11 cellular contexts compared by ENCODE assay signal in the genomic region with DNA sequence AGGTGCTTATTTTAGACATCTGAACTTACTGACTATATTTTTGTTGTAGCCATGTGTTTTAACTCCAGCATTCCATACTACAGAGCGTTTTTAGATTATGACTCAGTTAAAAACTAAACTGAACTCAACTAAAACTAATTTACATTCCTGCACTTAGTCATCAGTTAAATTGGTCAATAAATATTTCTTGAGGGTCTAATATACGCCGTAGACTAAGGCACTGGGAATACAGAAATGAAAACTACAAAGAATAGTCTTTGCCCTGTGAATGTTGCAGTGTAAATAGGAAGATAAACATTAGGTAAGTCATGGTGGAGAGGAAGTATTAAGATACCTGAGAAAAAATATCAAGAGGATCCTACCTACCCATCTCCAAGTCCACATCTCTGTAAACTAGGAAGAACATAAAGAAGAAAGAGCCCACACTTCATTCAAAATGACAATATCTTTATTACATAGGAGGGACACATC. TPM values are rescaled to one million over a fixed set of nuclear protein-coding genes. Genes with fewer than 3 reads are reported as not detected.
DNase-seq lines count a peak whose midpoint lies in the region; ATAC-seq and TF ChIP-seq lines count a peak whose summit lies in the region.
"Had no signal": no experiment of that assay in that cellular context is flagged by ENCODE, and none has a peak within 500 bp of the region (broad histone marks: within the 10 kb centered on the region; RNA-seq: fewer than 3 reads in every experiment).

No MANE protein-coding gene starts in this region.

- no peaks in the 10 kb centered on the region for H3K9me3 Mint-ChIP-seq in GM23338
- no peaks in the 10 kb centered on the region for H3K9me3 Mint-ChIP-seq in activated CD8-positive, alpha-beta memory T cell treated with anti-CD3 and anti-CD28 coated beads, Interleukin-2, amount 10 ng/mL, durations not matched to agents 7 days and 5 days (ENCODE audit: low read depth)

- no peak overlapping the region for H3K4me3 ChIP-seq in RWPE2 (ENCODE audit: severe bottlenecking)
- peak overlapping the region in 2 of 4 experiments; percentile 12 to 15 for H3K4me3 ChIP-seq in fibroblast of lung (replicated peaks in 1 of 4; ENCODE audit: control extremely low read depth in 1 of 4, insufficient read depth in 1 of 4, low read depth in 3 of 4, low read length in 4 of 4)
- H3K4me3 ChIP-seq in rectal smooth muscle tissue (ENCODE audit: low read length) = no peak overlapping the region
- H3K4me3 ChIP-seq in GM23338 = no peak overlapping the region

- no peaks in the 10 kb centered on the region for H3K27me3 Mint-ChIP-seq in GM23338 (ENCODE audit: insufficient read depth, low read depth, poor library complexity)
- no peaks in the 10 kb centered on the region for H3K27me3 Mint-ChIP-seq in activated CD8-positive, alpha-beta memory T cell treated with anti-CD3 and anti-CD28 coated beads, Interleukin-2, amount 10 ng/mL, durations not matched to agents 7 days and 5 days

- H3K36me3 Mint-ChIP-seq in GM23338 (ENCODE audit: low read depth) = no peaks in the 10 kb centered on the region
- peaks cover 21% of the 10 kb centered on the region for H3K36me3 Mint-ChIP-seq in activated CD8-positive, alpha-beta memory T cell treated with anti-CD3 and anti-CD28 coated beads, Interleukin-2, amount 10 ng/mL, durations not matched to agents 7 days and 5 days

- CTCF ChIA-PET in activated CD8-positive, alpha-beta memory T cell treated with anti-CD3 and anti-CD28 coated beads, Interleukin-2, amount 10 ng/mL, durations not matched to agents 7 days and 5 days (lab: Charles Lee) = no interaction called here

- TF ChIP-seq CTCF in RWPE2 (IDR thresholded peaks at IDR 0.05; ENCODE audit: poor library complexity, severe bottlenecking) (no peak), fibroblast of lung (conservative IDR thresholded peaks at IDR 0.05 in 1 of 2, IDR thresholded peaks at IDR 0.05 in 1 of 2; ENCODE audit: low read depth in 1 of 2, low read length in 2 of 2) (no peak), GM23338 (conservative IDR thresholded peaks at IDR 0.05; ENCODE audit: low read depth in 2 of 2) (no peak)

- H3K27ac Mint-ChIP-seq in GM23338 = no peak overlapping the region
- no peak overlapping the region for H3K27ac Mint-ChIP-seq in activated CD8-positive, alpha-beta memory T cell treated with anti-CD3 and anti-CD28 coated beads, Interleukin-2, amount 10 ng/mL, durations not matched to agents 7 days and 5 days

- H3K27ac ChIP-seq in RWPE2 (ENCODE audit: poor library complexity, severe bottlenecking) = peak overlapping the region; percentile 100
- H3K27ac ChIP-seq in fibroblast of lung (ENCODE audit: insufficient read depth, low read length) = peak overlapping the region; percentile 62
- H3K27ac ChIP-seq in rectal smooth muscle tissue (ENCODE audit: low read depth, low read length) = peak overlapping the region; percentile 53
- H3K27ac ChIP-seq in GM23338 (ENCODE audit: low read depth) = no peak overlapping the region

- no peak overlapping the region for H3K4me3 Mint-ChIP-seq in GM23338
- H3K4me3 Mint-ChIP-seq in activated CD8-positive, alpha-beta memory T cell treated with anti-CD3 and anti-CD28 coated beads, Interleukin-2, amount 10 ng/mL, durations not matched to agents 7 days and 5 days = no peak overlapping the region

- H3K36me3 ChIP-seq in RWPE2 (ENCODE audit: low read depth) = peaks cover 25% of the 10 kb centered on the region
- H3K36me3 ChIP-seq in fibroblast of lung (ENCODE audit: control insufficient read depth, insufficient read depth, low read length) = no peaks in the 10 kb centered on the region
- H3K36me3 ChIP-seq in rectal smooth muscle tissue (ENCODE audit: control insufficient read depth, insufficient read depth, low read length) = no peaks in the 10 kb centered on the region
- no peaks in the 10 kb centered on the region for H3K36me3 ChIP-seq in GM23338 (ENCODE audit: insufficient read depth)

- H3K79me2 ChIP-seq in fibroblast of lung (ENCODE audit: control insufficient read depth, insufficient read depth, low read length) = peaks cover 44% of the 10 kb centered on the region
- H3K79me2 ChIP-seq in GM23338 (replicated peaks; ENCODE audit: insufficient read depth) = no peaks in the 10 kb centered on the region

- H3K4me1 ChIP-seq in RWPE2 (ENCODE audit: insufficient read depth, poor library complexity, severe bottlenecking) (peaks cover 80% of the 10 kb centered on the region), fibroblast of lung (ENCODE audit: control insufficient read depth, extremely low read depth, insufficient read depth, low read length) (peaks cover 16% of the 10 kb centered on the region), rectal smooth muscle tissue (ENCODE audit: control insufficient read depth, insufficient read depth, low read length) (peaks cover 53% of the 10 kb centered on the region), GM23338 (ENCODE audit: insufficient read depth) (no peaks in the 10 kb centered on the region)

- DNase-seq in GM03348 (ENCODE audit: low spot score) (peak; percentile 57), RWPE2 (ENCODE audit: low spot score) (no peak), fibroblast of lung (ENCODE audit: low read depth in 2 of 2) (peak; percentile 87 to 89), GM23338 (ENCODE audit: low spot score) (no peak), amygdala (lab: John Stamatoyannopoulos, UW) (no peak), NAMALWA (ENCODE audit: low spot score) (no peak)
- DNase-seq in activated CD8-positive, alpha-beta memory T cell treated with anti-CD3 and anti-CD28 coated beads, Interleukin-2, amount 10 ng/mL, durations not matched to agents 7 days and 5 days = no peak
- DNase-seq: anterior cingulate cortex, Kasumi-1, substantia nigra had no signal

- peak; percentile 44 for ATAC-seq in RWPE2 (ENCODE audit: low read depth)
- ATAC-seq in GM23338 = no peak
- no peak for ATAC-seq in activated CD8-positive, alpha-beta memory T cell treated with anti-CD3 and anti-CD28 coated beads, Interleukin-2, amount 10 ng/mL, durations not matched to agents 7 days and 5 days

- peaks cover 14% of the 10 kb centered on the region for H3K4me1 Mint-ChIP-seq in GM23338
- H3K4me1 Mint-ChIP-seq in activated CD8-positive, alpha-beta memory T cell treated with anti-CD3 and anti-CD28 coated beads, Interleukin-2, amount 10 ng/mL, durations not matched to agents 7 days and 5 days = peaks cover 10% of the 10 kb centered on the region

- H3K27me3 ChIP-seq in RWPE2 (ENCODE audit: insufficient read depth, poor library complexity, severe bottlenecking) (no peaks in the 10 kb centered on the region), fibroblast of lung (ENCODE audit: control insufficient read depth, insufficient read depth, low read length) (no peaks in the 10 kb centered on the region), rectal smooth muscle tissue (ENCODE audit: control insufficient read depth, insufficient read depth, low read length) (no peaks in the 10 kb centered on the region), GM23338 (ENCODE audit: insufficient read depth) (no peaks in the 10 kb centered on the region)

- H2AFZ ChIP-seq in fibroblast of lung (ENCODE audit: low read length) (no peak overlapping the region), GM23338 (no peak overlapping the region)

- H3K9ac ChIP-seq in fibroblast of lung (ENCODE audit: insufficient read depth, low read length) (no peak overlapping the region), rectal smooth muscle tissue (ENCODE audit: low read length) (no peak overlapping the region)

- H3K4me2 ChIP-seq in fibroblast of lung (ENCODE audit: extremely low read depth, insufficient read depth, low read length) (peak overlapping the region; percentile 53), GM23338 (no peak overlapping the region)

- H4K20me1 ChIP-seq in fibroblast of lung (ENCODE audit: control insufficient read depth, extremely low read depth, insufficient read depth, low read length) (no peaks in the 10 kb centered on the region), GM23338 (replicated peaks; ENCODE audit: insufficient read depth) (no peaks in the 10 kb centered on the region)

- H3F3A ChIP-seq in GM23338 (replicated peaks; ENCODE audit: low read depth) = no peaks in the 10 kb centered on the region

- H3K9me3 ChIP-seq in RWPE2 (ENCODE audit: severe bottlenecking) = no peaks in the 10 kb centered on the region
- H3K9me3 ChIP-seq in fibroblast of lung (ENCODE audit: control insufficient read depth, insufficient read depth, low read depth, low read length) = no peaks in the 10 kb centered on the region

- no peaks in the 10 kb centered on the region for H3K9me2 ChIP-seq in GM23338 (ENCODE audit: insufficient read depth)

RNA-seq across cellular contexts. Expression of a gene that starts 52.7 kb away (rescaled TPM):
- total RNA-seq in fibroblast of lung = 54.7 and 61.1 TPM in 2 replicates
- polyA plus RNA-seq in fibroblast of lung (42.0 and 48.9 TPM in 2 replicates), GM23338 (2016; fragmentation: Nextera tagmentation; extraction: Ambion mirVana) (0.49 and 0.55 TPM in 2 replicates)
- polyA plus RNA-seq in fibroblast of lung (2012) = 32.3 and 39.9 TPM in 2 replicates
- polyA minus RNA-seq in fibroblast of lung (ENCODE audit: low replicate concordance) = 25.1 and 35.2 TPM in 2 replicates
- total RNA-seq in GM23338 (2014; rRNA removed; shearing (Covaris generic)) = 1.3 and 3.2 TPM in 2 replicates
- total RNA-seq in activated CD8-positive, alpha-beta memory T cell treated with anti-CD3 and anti-CD28 coated beads, Interleukin-2, amount 10 ng/mL, durations not matched to agents 7 days and 5 days = 10 to 100 TPM in 1 of 2 experiments, 1 to 10 TPM in 1; 9.7 to 13.4 TPM

Comparison
In these comparisons a context has a peak if more than half of its experiments do, and no peak if none do; other contexts are left out.
1. DNase-seq: peak in GM03348 (single experiment) and fibroblast of lung (2 of 2); none in RWPE2 (single experiment), GM23338 (single experiment), activated CD8-positive, alpha-beta memory T cell treated with anti-CD3 and anti-CD28 coated beads, Interleukin-2, amount 10 ng/mL, durations not matched to agents 7 days and 5 days (single experiment), amygdala (0 of 56) and NAMALWA (single experiment).